Comparison of ENCODE assay signal across 10 cellular contexts in the genomic region with DNA sequence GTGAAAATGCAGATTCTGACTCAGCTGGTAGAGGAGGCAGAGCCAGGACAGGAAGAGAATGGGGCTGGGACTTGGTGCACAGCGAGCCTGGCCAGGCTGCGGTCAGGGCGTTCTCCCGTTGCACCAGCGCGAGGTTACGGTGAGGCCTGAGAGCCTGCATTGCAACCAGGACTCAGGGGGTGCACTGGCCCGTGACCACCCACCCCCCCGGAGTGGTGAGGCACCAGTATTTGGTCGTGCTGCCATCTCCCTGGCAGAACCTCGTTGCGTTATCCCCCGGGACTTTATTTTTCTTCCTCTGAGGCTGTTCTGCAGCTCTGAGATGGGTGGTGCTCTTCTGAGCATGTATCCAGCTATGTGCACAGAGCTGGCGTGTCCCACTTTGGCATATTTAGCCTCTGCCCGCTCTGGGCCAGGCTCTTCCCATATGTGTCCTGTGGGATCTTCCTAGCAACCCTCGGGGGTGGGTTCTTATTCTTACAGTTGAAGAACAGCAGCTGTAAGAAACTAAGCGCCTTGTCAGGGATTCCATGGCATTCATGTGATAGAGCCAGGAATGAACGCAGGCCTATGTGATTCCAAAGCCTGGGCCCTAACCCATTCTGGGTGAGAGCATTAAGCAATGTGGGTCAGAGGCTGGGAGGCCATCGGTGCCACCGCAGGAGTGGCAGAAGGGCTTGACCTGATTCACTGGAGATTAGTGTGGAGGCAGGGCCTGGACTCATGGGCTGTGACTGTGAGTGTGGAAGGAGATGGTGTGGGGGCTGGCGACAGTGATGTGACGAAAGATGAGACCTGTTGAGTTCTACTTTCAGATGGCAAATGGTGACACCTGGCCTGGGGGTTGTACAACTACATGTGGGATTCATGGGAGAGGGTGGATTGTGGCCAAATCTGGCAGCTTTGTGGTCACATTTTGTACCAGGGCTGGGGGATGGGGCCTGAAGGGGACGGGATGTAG. TPM values are rescaled to one million over a fixed set of nuclear protein-coding genes. Genes with fewer than 3 reads are reported as not detected.
DNase-seq lines count a peak whose midpoint lies in the region; TF ChIP-seq lines count a peak whose summit lies in the region.
"Had no signal": no experiment of that assay in that cellular context is flagged by ENCODE, and none has a peak within 500 bp of the region (broad histone marks: within the 10 kb centered on the region; RNA-seq: fewer than 3 reads in every experiment).

No MANE protein-coding gene starts in this region.

- peaks cover 21% of the 10 kb centered on the region; the same call in 1 of the 2 replicates for H3K79me2 ChIP-seq in OCI-LY7 (ENCODE audit: insufficient read depth, low read depth, low read length)

- peak overlapping the region in 3 of 7 donors; percentile 46 to 82 (median 63) for H3K27ac Mint-ChIP-seq in CD14-positive monocyte

- no peaks in the 10 kb centered on the region for H3K9me2 ChIP-seq in OCI-LY7 (ENCODE audit: insufficient read depth, low read length)

- POLR2A ChIA-PET in OCI-LY7 (lab: Charles Lee), result interaction anchor here (1.0 to 2.0 kb wide), 5 partner anchors 11 to 76 kb away, joined by 3 to 9 read pairs (median 4); partner anchors contain the start of gene GRPEL1

- CTCF ChIA-PET in OCI-LY7 (lab: Charles Lee; ENCODE audit: unreplicated experiment), result interaction anchor here (0.9 kb wide), 1 partner anchor 136 kb away, joined by 3 read pairs; no protein-coding TSS in a partner anchor

- BruUV-seq in OCI-LY7 (replicated peaks; lab: Mats Ljungman, UMichigan), result no TSS peak

- peak overlapping the region; percentile 81 for H3K4me2 ChIP-seq in OCI-LY7 (ENCODE audit: low read length)

- no peak overlapping the region for H3K4me3 Mint-ChIP-seq in CD14-positive monocyte

- TF ChIP-seq CTCF in OCI-LY7 (conservative IDR thresholded peaks at IDR 0.05; ENCODE audit: low read length), result no peak
- TF ChIP-seq CTCF in CD14-positive monocyte (IDR thresholded peaks at IDR 0.05), result no peak

- H3K36me3 ChIP-seq in OCI-LY7 (ENCODE audit: insufficient read depth, low read length), result no peaks in the 10 kb centered on the region

- intact Hi-C loops in OCI-LY7 (cut with micrococcal nuclease; ENCODE audit: unreplicated experiment) (no loop called here), CD14-positive monocyte (cut with micrococcal nuclease) (loop anchor here (2.0 to 10.0 kb wide), 3 partner anchors 13 to 331 kb away; partner anchors contain the start of gene BLOC1S4 (in 1 of the 2))

- peak overlapping the region; percentile 99 for H3K4me3 ChIP-seq in OCI-LY7 (ENCODE audit: low read depth, low read length, poor library complexity, severe bottlenecking)

- H3K4me1 Mint-ChIP-seq in CD14-positive monocyte, result peaks cover 55% of the 10 kb centered on the region

- H2AFZ ChIP-seq in OCI-LY7 (ENCODE audit: low read length), result no peak overlapping the region

- H4K20me1 ChIP-seq in OCI-LY7 (ENCODE audit: insufficient read depth, low read length), result peaks cover 19% of the 10 kb centered on the region; the same call in 1 of the 2 replicates

- peaks cover 37% of the 10 kb centered on the region for H3K4me1 ChIP-seq in OCI-LY7 (ENCODE audit: insufficient read depth, low read length, poor library complexity, severe bottlenecking)

- H3K27ac ChIP-seq in OCI-LY7 (ENCODE audit: low read depth, low read length, poor library complexity, severe bottlenecking), result no peak overlapping the region

- peaks cover 40 to 63% of the 10 kb centered on the region in 2 donors for H3K36me3 Mint-ChIP-seq in CD14-positive monocyte

- no peaks in the 10 kb centered on the region for H3K9me3 ChIP-seq in OCI-LY7 (ENCODE audit: low read length)

- DNase-seq in AG20443 (ENCODE audit: low spot score) (peak; percentile 42), GM19238 (ENCODE audit: insufficient read length, low spot score) (peak; percentile 44), OCI-LY7 (ENCODE audit: low spot score) (peak; percentile 40), kidney tubule cell (ENCODE audit: low spot score) (peak; percentile 93), NCI-H1105 (lab: John Stamatoyannopoulos, UW) (no peak), NCI-H446 (lab: John Stamatoyannopoulos, UW) (no peak), CD14-positive monocyte (ENCODE audit: low spot score) (no peak), NCI-H2029 (lab: John Stamatoyannopoulos, UW) (no peak)
- DNase-seq: activated CD4-positive, alpha-beta T cell treated with anti-CD3 and anti-CD28 coated beads, Interleukin-2, amount 50 U/mL, for 4 hours; NCI-H2029 treated with DMSO at 0.1 percent for 48 hours had no signal

- peaks cover 0 to 3% (median 0%) of the 10 kb centered on the region in 7 donors for H3K9me3 Mint-ChIP-seq in CD14-positive monocyte

- H3K27me3 Mint-ChIP-seq in CD14-positive monocyte (ENCODE audit: low read depth in 3 of 3), result peaks cover 3 to 13% (median 4%) of the 10 kb centered on the region in 3 donors

RNA-seq across cellular contexts. Expression of gene TADA2B, which starts 3.1 kb away (rescaled TPM):
- total RNA-seq in OCI-LY7 (2014; rRNA removed; shearing (Covaris generic)), result 9.9 and 12.8 TPM in 2 replicates
- total RNA-seq in OCI-LY7 (2022), result 20.2 and 20.3 TPM in 2 replicates
- polyA plus RNA-seq in CD14-positive monocyte, result 1 to 10 TPM; 2.0 to 2.6 TPM

RNA-seq across cellular contexts. Expression of gene GRPEL1, which starts 21.6 kb away (rescaled TPM):
- 27.4 and 33.4 TPM in 2 replicates for total RNA-seq in OCI-LY7 (2014; rRNA removed; shearing (Covaris generic))
- total RNA-seq in OCI-LY7 (2022), result 31.3 and 43.7 TPM in 2 replicates
- 10 to 100 TPM; 45.4 to 49.6 TPM for polyA plus RNA-seq in CD14-positive monocyte

Comparison
In these comparisons a context has a peak if more than half of its experiments do, and no peak if none do; other contexts are left out.
1. DNase-seq: peak in AG20443 (single experiment), GM19238 (single experiment), OCI-LY7 (single experiment) and kidney tubule cell (single experiment); none in NCI-H1105 (single experiment), NCI-H446 (0 of 2), CD14-positive monocyte (single experiment) and NCI-H2029 (single experiment).